Comparison of ENCODE assay signal across 1 cellular context in the genomic region with DNA sequence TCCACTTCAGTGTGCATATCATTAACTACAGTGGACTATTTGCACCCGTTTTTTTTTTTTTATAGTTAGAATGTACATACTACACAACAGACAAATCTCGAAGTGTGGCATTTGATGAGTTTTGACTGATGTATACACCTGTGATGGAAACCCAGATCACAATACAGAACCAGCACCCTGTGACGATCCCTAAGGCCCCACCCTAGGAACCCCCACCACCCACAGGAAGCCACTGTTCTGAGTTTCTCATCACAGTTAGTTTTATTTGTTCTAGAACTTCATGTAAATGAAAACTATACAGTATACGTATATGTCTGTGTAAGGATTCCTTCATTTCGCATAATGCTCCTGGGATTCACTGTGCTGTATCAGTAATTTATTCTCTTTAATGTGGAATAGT.
TF ChIP-seq lines count a peak whose summit lies in the region.

No MANE protein-coding gene starts in this region.

TF ChIP-seq in SK-N-SH, 30 proteins besides CTCF, POLR2A, EP300 and RAD21 (continued from another document):
- TF ChIP-seq, protein P1, sequence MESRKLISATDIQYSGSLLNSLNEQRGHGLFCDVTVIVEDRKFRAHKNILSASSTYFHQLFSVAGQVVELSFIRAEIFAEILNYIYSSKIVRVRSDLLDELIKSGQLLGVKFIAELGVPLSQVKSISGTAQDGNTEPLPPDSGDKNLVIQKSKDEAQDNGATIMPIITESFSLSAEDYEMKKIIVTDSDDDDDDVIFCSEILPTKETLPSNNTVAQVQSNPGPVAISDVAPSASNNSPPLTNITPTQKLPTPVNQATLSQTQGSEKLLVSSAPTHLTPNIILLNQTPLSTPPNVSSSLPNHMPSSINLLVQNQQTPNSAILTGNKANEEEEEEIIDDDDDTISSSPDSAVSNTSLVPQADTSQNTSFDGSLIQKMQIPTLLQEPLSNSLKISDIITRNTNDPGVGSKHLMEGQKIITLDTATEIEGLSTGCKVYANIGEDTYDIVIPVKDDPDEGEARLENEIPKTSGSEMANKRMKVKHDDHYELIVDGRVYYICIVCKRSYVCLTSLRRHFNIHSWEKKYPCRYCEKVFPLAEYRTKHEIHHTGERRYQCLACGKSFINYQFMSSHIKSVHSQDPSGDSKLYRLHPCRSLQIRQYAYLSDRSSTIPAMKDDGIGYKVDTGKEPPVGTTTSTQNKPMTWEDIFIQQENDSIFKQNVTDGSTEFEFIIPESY (IDR thresholded peaks at IDR 0.05; ENCODE audit: borderline replicate concordance, low read depth) = no peak
- TF ChIP-seq RXRA (IDR thresholded peaks at IDR 0.05; ENCODE audit: borderline replicate concordance, low read depth) (no peak), SIN3A (IDR thresholded peaks at IDR 0.05; ENCODE audit: borderline replicate concordance, low read depth, low read length) (no peak), MEF2A (IDR thresholded peaks at IDR 0.05; ENCODE audit: borderline replicate concordance, low read depth) (no peak), GATA2 (CRISPR knock-in tag; IDR thresholded peaks at IDR 0.05) (no peak), NRF1 (IDR thresholded peaks at IDR 0.05; ENCODE audit: low read depth, low read length) (no peak), CHD2 (IDR thresholded peaks at IDR 0.05; ENCODE audit: low read length, partially characterized antibody) (no peak), TCF12 (IDR thresholded peaks at IDR 0.05) (no peak), TEAD4 (IDR thresholded peaks at IDR 0.05; ENCODE audit: borderline replicate concordance, insufficient read depth) (no peak), RFX5 (IDR thresholded peaks at IDR 0.05; ENCODE audit: low read length) (no peak), EZH2phosphoT487 (IDR thresholded peaks at IDR 0.05; ENCODE audit: borderline replicate concordance, low read depth) (no peak), FOXM1 (IDR thresholded peaks at IDR 0.05; ENCODE audit: low read depth) (no peak), JUND (IDR thresholded peaks at IDR 0.05) (no peak), SMC3 (IDR thresholded peaks at IDR 0.05; ENCODE audit: low read depth, low read length) (no peak)
- TF ChIP-seq, protein P2, sequence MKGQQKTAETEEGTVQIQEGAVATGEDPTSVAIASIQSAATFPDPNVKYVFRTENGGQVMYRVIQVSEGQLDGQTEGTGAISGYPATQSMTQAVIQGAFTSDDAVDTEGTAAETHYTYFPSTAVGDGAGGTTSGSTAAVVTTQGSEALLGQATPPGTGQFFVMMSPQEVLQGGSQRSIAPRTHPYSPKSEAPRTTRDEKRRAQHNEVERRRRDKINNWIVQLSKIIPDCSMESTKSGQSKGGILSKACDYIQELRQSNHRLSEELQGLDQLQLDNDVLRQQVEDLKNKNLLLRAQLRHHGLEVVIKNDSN (IDR thresholded peaks at IDR 0.05; ENCODE audit: borderline replicate concordance, low read depth) = no peak
- TF ChIP-seq, protein P3, sequence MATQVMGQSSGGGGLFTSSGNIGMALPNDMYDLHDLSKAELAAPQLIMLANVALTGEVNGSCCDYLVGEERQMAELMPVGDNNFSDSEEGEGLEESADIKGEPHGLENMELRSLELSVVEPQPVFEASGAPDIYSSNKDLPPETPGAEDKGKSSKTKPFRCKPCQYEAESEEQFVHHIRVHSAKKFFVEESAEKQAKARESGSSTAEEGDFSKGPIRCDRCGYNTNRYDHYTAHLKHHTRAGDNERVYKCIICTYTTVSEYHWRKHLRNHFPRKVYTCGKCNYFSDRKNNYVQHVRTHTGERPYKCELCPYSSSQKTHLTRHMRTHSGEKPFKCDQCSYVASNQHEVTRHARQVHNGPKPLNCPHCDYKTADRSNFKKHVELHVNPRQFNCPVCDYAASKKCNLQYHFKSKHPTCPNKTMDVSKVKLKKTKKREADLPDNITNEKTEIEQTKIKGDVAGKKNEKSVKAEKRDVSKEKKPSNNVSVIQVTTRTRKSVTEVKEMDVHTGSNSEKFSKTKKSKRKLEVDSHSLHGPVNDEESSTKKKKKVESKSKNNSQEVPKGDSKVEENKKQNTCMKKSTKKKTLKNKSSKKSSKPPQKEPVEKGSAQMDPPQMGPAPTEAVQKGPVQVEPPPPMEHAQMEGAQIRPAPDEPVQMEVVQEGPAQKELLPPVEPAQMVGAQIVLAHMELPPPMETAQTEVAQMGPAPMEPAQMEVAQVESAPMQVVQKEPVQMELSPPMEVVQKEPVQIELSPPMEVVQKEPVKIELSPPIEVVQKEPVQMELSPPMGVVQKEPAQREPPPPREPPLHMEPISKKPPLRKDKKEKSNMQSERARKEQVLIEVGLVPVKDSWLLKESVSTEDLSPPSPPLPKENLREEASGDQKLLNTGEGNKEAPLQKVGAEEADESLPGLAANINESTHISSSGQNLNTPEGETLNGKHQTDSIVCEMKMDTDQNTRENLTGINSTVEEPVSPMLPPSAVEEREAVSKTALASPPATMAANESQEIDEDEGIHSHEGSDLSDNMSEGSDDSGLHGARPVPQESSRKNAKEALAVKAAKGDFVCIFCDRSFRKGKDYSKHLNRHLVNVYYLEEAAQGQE (IDR thresholded peaks at IDR 0.05; ENCODE audit: low read depth, low read length) = no peak
- TF ChIP-seq, protein P4, sequence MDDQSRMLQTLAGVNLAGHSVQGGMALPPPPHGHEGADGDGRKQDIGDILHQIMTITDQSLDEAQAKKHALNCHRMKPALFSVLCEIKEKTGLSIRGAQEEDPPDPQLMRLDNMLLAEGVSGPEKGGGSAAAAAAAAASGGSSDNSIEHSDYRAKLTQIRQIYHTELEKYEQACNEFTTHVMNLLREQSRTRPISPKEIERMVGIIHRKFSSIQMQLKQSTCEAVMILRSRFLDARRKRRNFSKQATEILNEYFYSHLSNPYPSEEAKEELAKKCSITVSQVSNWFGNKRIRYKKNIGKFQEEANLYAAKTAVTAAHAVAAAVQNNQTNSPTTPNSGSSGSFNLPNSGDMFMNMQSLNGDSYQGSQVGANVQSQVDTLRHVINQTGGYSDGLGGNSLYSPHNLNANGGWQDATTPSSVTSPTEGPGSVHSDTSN (IDR thresholded peaks at IDR 0.05) = no peak
- TF ChIP-seq, protein P5, sequence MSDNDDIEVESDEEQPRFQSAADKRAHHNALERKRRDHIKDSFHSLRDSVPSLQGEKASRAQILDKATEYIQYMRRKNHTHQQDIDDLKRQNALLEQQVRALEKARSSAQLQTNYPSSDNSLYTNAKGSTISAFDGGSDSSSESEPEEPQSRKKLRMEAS (IDR thresholded peaks at IDR 0.05; ENCODE audit: low read depth) = no peak
- TF ChIP-seq, protein P6, sequence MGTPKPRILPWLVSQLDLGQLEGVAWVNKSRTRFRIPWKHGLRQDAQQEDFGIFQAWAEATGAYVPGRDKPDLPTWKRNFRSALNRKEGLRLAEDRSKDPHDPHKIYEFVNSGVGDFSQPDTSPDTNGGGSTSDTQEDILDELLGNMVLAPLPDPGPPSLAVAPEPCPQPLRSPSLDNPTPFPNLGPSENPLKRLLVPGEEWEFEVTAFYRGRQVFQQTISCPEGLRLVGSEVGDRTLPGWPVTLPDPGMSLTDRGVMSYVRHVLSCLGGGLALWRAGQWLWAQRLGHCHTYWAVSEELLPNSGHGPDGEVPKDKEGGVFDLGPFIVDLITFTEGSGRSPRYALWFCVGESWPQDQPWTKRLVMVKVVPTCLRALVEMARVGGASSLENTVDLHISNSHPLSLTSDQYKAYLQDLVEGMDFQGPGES (IDR thresholded peaks at IDR 0.05; ENCODE audit: low read depth, low read length) = no peak
